In genomic region chr15:76337047-76337738, GRCh38 we compare ENCODE assay signal across 8 cellular contexts. TPM values are rescaled to one million over a fixed set of nuclear protein-coding genes. Genes with fewer than 3 reads are reported as not detected.
DNase-seq lines count a peak whose midpoint lies in the region; ATAC-seq and TF ChIP-seq lines count a peak whose summit lies in the region.

No MANE protein-coding gene starts in this region.

- H3K4me1 Mint-ChIP-seq in activated CD4-positive, alpha-beta memory T cell treated with anti-CD3 and anti-CD28 coated beads for 36 hours (ENCODE audit: low read depth), result peaks cover 51% of the 10 kb centered on the region

- TF ChIP-seq CTCF in HL-60 (IDR thresholded peaks at IDR 0.05; ENCODE audit: insufficient read depth, low read length), result no peak
- no peak for TF ChIP-seq CTCF in mucosa of descending colon (IDR thresholded peaks at IDR 0.05)

- peaks cover 72% of the 10 kb centered on the region for H3K27me3 Mint-ChIP-seq in activated CD4-positive, alpha-beta memory T cell treated with anti-CD3 and anti-CD28 coated beads for 36 hours

- peak overlapping the region; percentile 90 for H3K27ac ChIP-seq in HL-60 (replicated peaks)

- H3K4me3 ChIP-seq in HL-60 (replicated peaks; ENCODE audit: insufficient read depth, low read length) (peak overlapping the region; percentile 66), mucosa of descending colon (no peak overlapping the region)

- H3K9me3 Mint-ChIP-seq in activated CD4-positive, alpha-beta memory T cell treated with anti-CD3 and anti-CD28 coated beads for 36 hours, result no peaks in the 10 kb centered on the region

- ATAC-seq in mucosa of descending colon (no peak), GM18870 (IDR thresholded peaks at IDR 0.05; ENCODE audit: unreplicated experiment) (no peak)
- ATAC-seq in activated CD4-positive, CD25-positive, alpha-beta regulatory T cell treated with anti-CD3 and anti-CD28 coated beads, Interleukin-2, amount 50 U/mL, for 24 hours, result no peak

- H3K27ac Mint-ChIP-seq in activated CD4-positive, alpha-beta memory T cell treated with anti-CD3 and anti-CD28 coated beads for 36 hours, result no peak overlapping the region

- no peaks in the 10 kb centered on the region for H3K36me3 Mint-ChIP-seq in activated CD4-positive, alpha-beta memory T cell treated with anti-CD3 and anti-CD28 coated beads for 36 hours

- in situ Hi-C loops in G401 (cut with HindIII; ENCODE audit: low sequenced_read_pairs), result no loop called here

- CTCF ChIA-PET in activated CD4-positive, alpha-beta memory T cell treated with anti-CD3 and anti-CD28 coated beads for 36 hours (lab: Charles Lee), result no interaction called here

- H3K36me3 ChIP-seq in mucosa of descending colon (ENCODE audit: low read depth), result no peaks in the 10 kb centered on the region

- peak overlapping the region; percentile 49 for H3K4me3 Mint-ChIP-seq in activated CD4-positive, alpha-beta memory T cell treated with anti-CD3 and anti-CD28 coated beads for 36 hours

- DNase-seq in CD1c-positive myeloid dendritic cell (ENCODE audit: extremely low spot score) (peak; percentile 64), HL-60 (ENCODE audit: low read depth in 1 of 2, low spot score in 1 of 2) (peak in 1 of 2 experiments; percentile 65), mucosa of descending colon (peak in 2 of 3 donors; percentile 30 to 39), G401 (ENCODE audit: low spot score) (no peak), SHP77 treated with DMSO at 0.1 percent for 48 hours (lab: John Stamatoyannopoulos, UW) (no peak)
- DNase-seq in activated CD4-positive, alpha-beta memory T cell treated with anti-CD3 and anti-CD28 coated beads for 36 hours, result peak; percentile 45

- H3K4me1 ChIP-seq in mucosa of descending colon (ENCODE audit: low read depth), result peaks cover 46% of the 10 kb centered on the region

- no peaks in the 10 kb centered on the region for H3K27me3 ChIP-seq in HL-60 (ENCODE audit: insufficient read depth, poor library complexity, severe bottlenecking)

- no peaks in the 10 kb centered on the region for H3K9me3 ChIP-seq in mucosa of descending colon

- intact Hi-C loops in activated CD4-positive, alpha-beta memory T cell treated with anti-CD3 and anti-CD28 coated beads for 36 hours (cut with micrococcal nuclease), result loop anchor here (2.0 to 10.0 kb wide), 2 partner anchors 26 to 152 kb away; partner anchors contain the start of gene ETFA
- intact Hi-C loops in mucosa of descending colon (cut with DNase I, micrococcal nuclease), result loop anchor here in 1 of 2 donors (10.0 kb wide), 1 partner anchor 152 kb away; no protein-coding TSS in a partner anchor

- POLR2A ChIA-PET in activated CD4-positive, alpha-beta memory T cell treated with anti-CD3 and anti-CD28 coated beads for 36 hours (lab: Charles Lee), result no interaction called here

RNA-seq across cellular contexts. Expression of gene ISL2, which starts 0.6 kb away (rescaled TPM):
- under 1 TPM; 0.15 to 0.19 TPM for total RNA-seq in activated CD4-positive, alpha-beta memory T cell treated with anti-CD3 and anti-CD28 coated beads for 36 hours
- total RNA-seq in mucosa of descending colon, result 1 to 10 TPM in 1 of 3 donors, under 1 TPM in 2; 0.51 to 2.1 (median 0.87) TPM
- 0.44 TPM in 1 of 2 replicates, not detected in the other for total RNA-seq in G401 (2014; rRNA removed; shearing (Covaris generic))

RNA-seq across cellular contexts. Expression of gene ETFA, which starts 25.9 kb away (rescaled TPM):
- 100 to 1,000 TPM; 169 to 173 TPM for total RNA-seq in activated CD4-positive, alpha-beta memory T cell treated with anti-CD3 and anti-CD28 coated beads for 36 hours
- 100 to 1,000 TPM; 172 to 286 (median 213) TPM for total RNA-seq in mucosa of descending colon
- 234 and 273 TPM in 2 replicates for total RNA-seq in G401 (2014; rRNA removed; shearing (Covaris generic))

Comparison
In these comparisons a context has a peak if more than half of its experiments do, and no peak if none do; other contexts are left out.
1. DNase-seq: peak in CD1c-positive myeloid dendritic cell (single experiment), activated CD4-positive, alpha-beta memory T cell treated with anti-CD3 and anti-CD28 coated beads for 36 hours (single experiment) and mucosa of descending colon (2 of 3); none in G401 (single experiment) and SHP77 treated with DMSO at 0.1 percent for 48 hours (single experiment).